Comparison of ENCODE assay signal across 8 cellular contexts in genomic region chr9:37485389-37486255, GRCh38. TPM values are rescaled to one million over a fixed set of nuclear protein-coding genes. Genes with fewer than 3 reads are reported as not detected.
A peak's percentile ranks its signal among the peaks of the same experiment; 100 is the strongest.
DNase-seq lines count a peak whose midpoint lies in the region; ATAC-seq and TF ChIP-seq lines count a peak whose summit lies in the region.

Gene POLR1E (plus strand): TSS chr9:37485948. CDS start chr9:37486048, 100 bp downstream.

- H3K9me3 ChIP-seq in fibroblast of lung (ENCODE audit: control insufficient read depth, insufficient read depth, low read depth, low read length) = no peaks in the 10 kb centered on the region

- H3K4me3 ChIP-seq in LNCaP clone FGC (ENCODE audit: low read depth, low read length) = peak within 1 kb of the TSS; percentile 92
- H3K4me3 ChIP-seq in fibroblast of lung (replicated peaks in 1 of 4; ENCODE audit: control extremely low read depth in 1 of 4, insufficient read depth in 1 of 4, low read depth in 3 of 4, low read length in 4 of 4) = peak within 1 kb of the TSS; percentile 64 to 87 (median 77)

- peaks cover 7% of the 10 kb centered on the region for H3K4me1 ChIP-seq in fibroblast of lung (ENCODE audit: control insufficient read depth, extremely low read depth, insufficient read depth, low read length)

- H3K4me2 ChIP-seq in fibroblast of lung (ENCODE audit: extremely low read depth, insufficient read depth, low read length) = peak within 1 kb of the TSS; percentile 90

- no peaks in the 10 kb centered on the region for H4K20me1 ChIP-seq in fibroblast of lung (ENCODE audit: control insufficient read depth, extremely low read depth, insufficient read depth, low read length)

- H3K27ac ChIP-seq in fibroblast of lung (ENCODE audit: insufficient read depth, low read length) = peak within 1 kb of the TSS; percentile 87

- H3K36me3 ChIP-seq in fibroblast of lung (ENCODE audit: control insufficient read depth, insufficient read depth, low read length) = peaks cover 2% of the 10 kb centered on the region

- peaks cover 23 to 44% (median 41%) of the 10 kb centered on the region in 4 donors for H3K4me1 Mint-ChIP-seq in naive thymus-derived CD8-positive, alpha-beta T cell
- peaks cover 20 to 40% of the 10 kb centered on the region in 2 donors for H3K4me1 Mint-ChIP-seq in stimulated activated naive B cell treated with anti-CD40 and anti-IgM and Interleukin-4, amounts not matched to agents 10 μg/mL and 1 μg/mL and 100 μg/mL, for 72 hours

- peaks cover 20% of the 10 kb centered on the region for H3K79me2 ChIP-seq in fibroblast of lung (ENCODE audit: control insufficient read depth, insufficient read depth, low read length)

- H3K27ac Mint-ChIP-seq in naive thymus-derived CD8-positive, alpha-beta T cell = peak within 1 kb of the TSS; percentile 89 to 98 (median 94)
- peak within 1 kb of the TSS; percentile 97 for H3K27ac Mint-ChIP-seq in stimulated activated naive B cell treated with anti-CD40 and anti-IgM and Interleukin-4, amounts not matched to agents 10 μg/mL and 1 μg/mL and 100 μg/mL, for 72 hours

- peaks cover 6 to 13% (median 7%) of the 10 kb centered on the region in 5 donors for H3K27me3 Mint-ChIP-seq in naive thymus-derived CD8-positive, alpha-beta T cell
- H3K27me3 Mint-ChIP-seq in stimulated activated naive B cell treated with anti-CD40 and anti-IgM and Interleukin-4, amounts not matched to agents 10 μg/mL and 1 μg/mL and 100 μg/mL, for 72 hours = peaks cover 8 to 9% of the 10 kb centered on the region in 2 donors

- DNase-seq in EH (ENCODE audit: low read depth) = peak; percentile 96
- peak; percentile 80 for DNase-seq in GOT3 (lab: John Stamatoyannopoulos, UW)
- DNase-seq in LNCaP clone FGC (ENCODE audit: low read depth) = peak; percentile 93
- DNase-seq in RPMI8226 = peak; percentile 96
- DNase-seq in activated T-helper 1 cell treated with anti-CD3 and anti-CD28 coated beads, Interleukin-2, amount 50 U/mL, for 16 hours (ENCODE audit: low read depth in 1 of 2, low spot score in 1 of 2) = peak; percentile 88 to 95
- DNase-seq in fibroblast of lung (ENCODE audit: low read depth in 2 of 2) = peak; percentile 86 to 90
- DNase-seq in naive thymus-derived CD8-positive, alpha-beta T cell = peak; percentile 91 to 97 (median 96)
- DNase-seq in stimulated activated naive B cell treated with anti-CD40 and anti-IgM and Interleukin-4, amounts not matched to agents 10 μg/mL and 1 μg/mL and 100 μg/mL, for 72 hours = peak; percentile 94

- peak; percentile 94 to 97 for ATAC-seq in naive thymus-derived CD8-positive, alpha-beta T cell
- peak; percentile 96 to 98 for ATAC-seq in stimulated activated naive B cell treated with anti-CD40 and anti-IgM and Interleukin-4, amounts not matched to agents 10 μg/mL and 1 μg/mL and 100 μg/mL, for 72 hours (replicated peaks)

- H3K36me3 Mint-ChIP-seq in naive thymus-derived CD8-positive, alpha-beta T cell = peaks cover 0 to 25% (median 0%) of the 10 kb centered on the region in 3 donors
- peaks cover 20 to 21% of the 10 kb centered on the region in 2 donors for H3K36me3 Mint-ChIP-seq in stimulated activated naive B cell treated with anti-CD40 and anti-IgM and Interleukin-4, amounts not matched to agents 10 μg/mL and 1 μg/mL and 100 μg/mL, for 72 hours

- peak within 1 kb of the TSS; percentile 90 for H2AFZ ChIP-seq in fibroblast of lung (ENCODE audit: low read length)

- H3K27me3 ChIP-seq in fibroblast of lung (ENCODE audit: control insufficient read depth, insufficient read depth, low read length) = no peaks in the 10 kb centered on the region

- H3K9ac ChIP-seq in fibroblast of lung (ENCODE audit: insufficient read depth, low read length) = peak within 1 kb of the TSS; percentile 75

- no peaks in the 10 kb centered on the region for H3K9me3 Mint-ChIP-seq in naive thymus-derived CD8-positive, alpha-beta T cell
- no peaks in the 10 kb centered on the region for H3K9me3 Mint-ChIP-seq in stimulated activated naive B cell treated with anti-CD40 and anti-IgM and Interleukin-4, amounts not matched to agents 10 μg/mL and 1 μg/mL and 100 μg/mL, for 72 hours

- no peak for TF ChIP-seq CTCF in LNCaP clone FGC (IDR thresholded peaks at IDR 0.05; ENCODE audit: control insufficient read depth, extremely low read depth, insufficient read depth)
- no peak for TF ChIP-seq CTCF in fibroblast of lung (conservative IDR thresholded peaks at IDR 0.05 in 1 of 2, IDR thresholded peaks at IDR 0.05 in 1 of 2; ENCODE audit: low read depth in 1 of 2, low read length in 2 of 2)

- H3K4me3 Mint-ChIP-seq in naive thymus-derived CD8-positive, alpha-beta T cell = peak within 1 kb of the TSS; percentile 91 to 100 (median 94)
- peak within 1 kb of the TSS; percentile 93 to 97 for H3K4me3 Mint-ChIP-seq in stimulated activated naive B cell treated with anti-CD40 and anti-IgM and Interleukin-4, amounts not matched to agents 10 μg/mL and 1 μg/mL and 100 μg/mL, for 72 hours

- POLR2A ChIA-PET in naive thymus-derived CD8-positive, alpha-beta T cell (lab: Charles Lee) = interaction anchor here (0.8 to 4.3 kb wide), 6 partner anchors 15 to 107 kb away, joined by 3 to 56 read pairs (median 4); partner anchors contain the start of genes GRHPR, TOMM5 and ZBTB5

RNA-seq across cellular contexts. Expression of gene POLR1E, which starts in this region (rescaled TPM):
- total RNA-seq in fibroblast of lung = 31.7 and 43.7 TPM in 2 replicates
- polyA plus RNA-seq in fibroblast of lung = 30.9 and 59.2 TPM in 2 replicates
- 23.8 and 48.0 TPM in 2 replicates for polyA plus RNA-seq in fibroblast of lung (2012)
- 14.1 and 25.7 TPM in 2 replicates for polyA minus RNA-seq in fibroblast of lung (ENCODE audit: low replicate concordance)
- total RNA-seq in naive thymus-derived CD8-positive, alpha-beta T cell = 10 to 100 TPM; 34.5 to 38.2 TPM
- polyA plus RNA-seq in naive thymus-derived CD8-positive, alpha-beta T cell = 10 to 100 TPM; 13.3 to 21.2 (median 17.4) TPM

Comparison
In these comparisons a context has a peak if more than half of its experiments do, and no peak if none do; other contexts are left out.
1. Peak in every context shown above with its lines: DNase-seq, ATAC-seq, H3K4me3 ChIP-seq and H3K27ac ChIP-seq.